ENCODE assay signal across 15 cellular contexts in the genomic region with DNA sequence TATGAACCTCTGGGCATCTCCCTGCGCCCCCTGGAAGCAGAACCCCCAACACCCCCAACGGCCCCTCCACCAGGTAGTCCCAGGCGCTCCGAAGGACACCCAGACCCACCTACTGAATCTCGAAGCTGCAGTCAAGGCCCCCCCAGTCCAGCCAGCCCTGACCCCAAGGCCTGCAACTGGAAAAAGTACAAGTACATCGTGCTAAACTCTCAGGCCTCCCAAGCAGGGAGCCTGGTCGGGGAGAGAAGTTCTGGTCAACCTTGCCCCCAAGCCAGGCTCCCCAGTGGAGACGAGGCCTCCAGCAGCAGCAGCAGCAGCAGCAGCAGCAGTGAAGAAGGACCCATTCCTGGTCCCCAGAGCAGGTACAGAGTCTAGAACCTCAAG. TPM values are rescaled to one million over a fixed set of nuclear protein-coding genes. Genes with fewer than 3 reads are reported as not detected.
DNase-seq lines count a peak whose midpoint lies in the region; ATAC-seq and TF ChIP-seq lines count a peak whose summit lies in the region.
"Had no signal": no experiment of that assay in that cellular context is flagged by ENCODE, and none has a peak within 500 bp of the region (broad histone marks: within the 10 kb centered on the region; RNA-seq: fewer than 3 reads in every experiment).

No MANE protein-coding gene starts in this region.

- H3K4me1 ChIP-seq in left ventricle myocardium inferior (peaks cover 91% of the 10 kb centered on the region), vagina (peaks cover 28% of the 10 kb centered on the region)
- H3K4me1 ChIP-seq: Caco-2 had no signal

- H3K4me3 ChIP-seq in left ventricle myocardium inferior (peak overlapping the region; percentile 68), vagina (no peak overlapping the region)

- no peak for TF ChIP-seq POLR2A in vagina (IDR thresholded peaks at IDR 0.05)

- peak overlapping the region; percentile 82 for H3K27ac ChIP-seq in left ventricle myocardium inferior (replicated peaks)
- H3K27ac ChIP-seq in vagina = peak overlapping the region; percentile 20

- TF ChIP-seq CTCF in left ventricle myocardium inferior (IDR thresholded peaks at IDR 0.05; ENCODE audit: borderline replicate concordance) (no peak), vagina (IDR thresholded peaks at IDR 0.05) (no peak)

- DNase-seq in left ventricle myocardium inferior (no peak), Right ventricle myocardium inferior (ENCODE audit: missing footprints) (no peak), islet precursor cell (peak; percentile 55), vagina (ENCODE audit: extremely low spot score in 2 of 2) (no peak), sciatic nerve (ENCODE audit: low spot score) (no peak)
- no peak for DNase-seq in activated CD4-positive, alpha-beta T cell treated with anti-CD3 and anti-CD28 coated beads for 4 hours
- DNase-seq: activated CD8-positive, alpha-beta memory T cell treated with anti-CD3 and anti-CD28 coated beads, Interleukin-2, amount 10 ng/mL, durations not matched to agents 7 days and 5 days; Caco-2; esophagus squamous epithelium; Kasumi-1; RPMI8226 had no signal

- intact Hi-C loops in left ventricle myocardium inferior (cut with micrococcal nuclease) (no loop called here), Right ventricle myocardium inferior (cut with DNase I) (loop anchor here (5.0 kb wide), 1 partner anchor 112 kb away; no protein-coding TSS in a partner anchor), vagina (cut with DNase I) (no loop called here), sciatic nerve (cut with DNase I) (loop anchor here (5.0 kb wide), 1 partner anchor 112 kb away; no protein-coding TSS in a partner anchor)

- peaks cover 20% of the 10 kb centered on the region for H3K27me3 ChIP-seq in left ventricle myocardium inferior (ENCODE audit: low read depth)
- H3K27me3 ChIP-seq in vagina = no peaks in the 10 kb centered on the region

- peaks cover 4% of the 10 kb centered on the region for H3K36me3 ChIP-seq in left ventricle myocardium inferior
- H3K36me3 ChIP-seq in vagina = no peaks in the 10 kb centered on the region
- H3K36me3 ChIP-seq: esophagus squamous epithelium had no signal

- no peak for ATAC-seq in Right ventricle myocardium inferior
- ATAC-seq in sciatic nerve = no peak

- H3K9me3 ChIP-seq in left ventricle myocardium inferior (replicated peaks) = no peaks in the 10 kb centered on the region
- H3K9me3 ChIP-seq in vagina = no peaks in the 10 kb centered on the region
- H3K9me3 ChIP-seq: Caco-2, esophagus squamous epithelium had no signal

RNA-seq across cellular contexts. Expression of gene BCL6B, which starts 1.5 kb away (rescaled TPM):
- total RNA-seq in left ventricle myocardium inferior (13.7 TPM), Right ventricle myocardium inferior (14.0 TPM), vagina (10.1 TPM), sciatic nerve (24.5 TPM)
- total RNA-seq: astrocyte, Caco-2, H4 had no signal

RNA-seq across cellular contexts. Expression of gene SLC16A13, which starts 11.4 kb away (rescaled TPM):
- total RNA-seq in left ventricle myocardium inferior (1.4 TPM), Right ventricle myocardium inferior (1.8 TPM), vagina (2.0 TPM), sciatic nerve (1.8 TPM)

RNA-seq across cellular contexts. Expression of gene RNASEK, which starts 12.0 kb away (rescaled TPM):
- total RNA-seq in left ventricle myocardium inferior (174 TPM), Right ventricle myocardium inferior (177 TPM), vagina (155 TPM), sciatic nerve (152 TPM)

RNA-seq across cellular contexts. Expression of gene SLC16A11, which starts 19.5 kb away (rescaled TPM):
- total RNA-seq in left ventricle myocardium inferior (0.38 TPM), Right ventricle myocardium inferior (0.78 TPM), vagina (not detected), sciatic nerve (0.89 TPM)
- total RNA-seq: astrocyte, H4 had no signal

RNA-seq across cellular contexts. Expression of gene ALOX12, which starts 28.5 kb away (rescaled TPM):
- total RNA-seq in left ventricle myocardium inferior (not detected), Right ventricle myocardium inferior (0.11 TPM), vagina (16.0 TPM), sciatic nerve (not detected)
- total RNA-seq: activated CD8-positive, alpha-beta memory T cell treated with anti-CD3 and anti-CD28 coated beads, Interleukin-2, amount 10 ng/mL, durations not matched to agents 7 days and 5 days; astrocyte; Caco-2; H4; occipital lobe; T-helper 1 cell treated with Interleukin-12 subunit alpha and Interleukin-12 subunit beta and Interleukin-4 antibody, amounts not matched to agents 30 ng/mL and 1 ng/mL, for 36 hours had no signal

Comparison
In these comparisons a context has a peak if more than half of its experiments do, and no peak if none do; other contexts are left out.
1. intact Hi-C loops: an anchor here in Right ventricle myocardium inferior (5.0 kb wide) and sciatic nerve (5.0 kb wide); none called in left ventricle myocardium inferior and vagina.